Comparison of ENCODE assay signal across 1 cellular context in genomic region chr1:185541861-185542260, GRCh38.
TF ChIP-seq lines count a peak whose summit lies in the region.

No MANE protein-coding gene starts in this region.

TF ChIP-seq in HCT116, 20 proteins besides CTCF, POLR2A, EP300 and RAD21 (continued from another document):
- TF ChIP-seq REST (IDR thresholded peaks at IDR 0.05; ENCODE audit: low read depth), result no peak
- TF ChIP-seq ZNF274 (IDR thresholded peaks at IDR 0.05; ENCODE audit: low read depth, low read length), result no peak
- TF ChIP-seq ZBTB33 (IDR thresholded peaks at IDR 0.05; ENCODE audit: extremely low read depth, insufficient replicate concordance, low read length), result no peak
- TF ChIP-seq YY1 (IDR thresholded peaks at IDR 0.05; ENCODE audit: extremely low read depth, insufficient replicate concordance, low read depth, low read length), result no peak
- no peak for TF ChIP-seq JUND (IDR thresholded peaks at IDR 0.05)
- TF ChIP-seq CBX3 (IDR thresholded peaks at IDR 0.05; ENCODE audit: low read depth), result no peak
